In the genomic region with DNA sequence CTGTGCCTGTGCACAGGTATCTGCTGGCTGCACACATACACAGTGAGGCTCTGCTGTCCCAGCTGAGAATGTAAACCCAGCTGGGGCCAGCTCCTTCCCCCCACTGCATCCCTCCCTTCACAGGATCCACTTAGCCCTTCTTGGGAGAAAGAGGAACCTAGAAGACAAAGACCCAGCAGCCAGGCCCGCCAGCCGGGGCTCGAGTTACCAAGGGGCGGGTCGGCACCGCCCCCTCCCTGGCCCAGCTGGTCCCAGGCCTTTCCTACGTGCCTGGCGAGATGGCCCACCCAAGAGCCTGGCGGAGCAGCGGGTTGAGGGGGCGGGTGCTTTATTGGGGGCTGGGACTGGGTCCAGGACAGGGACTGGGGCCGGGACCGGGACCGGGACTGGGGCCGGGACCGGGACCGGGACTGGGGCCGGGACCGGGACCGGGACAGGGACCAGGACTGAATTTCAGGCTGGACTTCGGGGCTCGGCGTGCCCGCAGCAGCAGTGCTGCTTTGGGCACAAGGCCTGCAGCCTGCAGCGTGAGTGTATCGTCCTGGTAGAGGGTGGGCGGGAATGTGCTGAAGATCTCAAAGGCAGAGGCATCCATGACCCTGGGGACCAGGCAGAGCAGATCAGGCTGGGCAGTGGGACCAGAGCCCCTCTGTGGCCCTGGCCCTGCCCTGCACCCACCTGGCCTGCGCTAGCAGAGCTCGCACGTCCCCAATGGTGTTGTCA, we compare ENCODE assay signal across 10 cellular contexts. TPM values are rescaled to one million over a fixed set of nuclear protein-coding genes. Genes with fewer than 3 reads are reported as not detected.
A peak's percentile ranks its signal among the peaks of the same experiment; 100 is the strongest.
DNase-seq lines count a peak whose midpoint lies in the region; ATAC-seq and TF ChIP-seq lines count a peak whose summit lies in the region.
"Had no signal": no experiment of that assay in that cellular context is flagged by ENCODE, and none has a peak within 500 bp of the region (broad histone marks: within the 10 kb centered on the region; RNA-seq: fewer than 3 reads in every experiment).

No MANE protein-coding gene starts in this region.

- H3K27ac Mint-ChIP-seq in activated CD8-positive, alpha-beta T cell treated with anti-CD3 and anti-CD28 coated beads for 36 hours: peak overlapping the region; percentile 99

- intact Hi-C loops in activated CD8-positive, alpha-beta T cell treated with anti-CD3 and anti-CD28 coated beads for 36 hours (cut with micrococcal nuclease): no loop called here

- TF ChIP-seq POLR2A in tibial nerve (IDR thresholded peaks at IDR 0.05): no peak

- H3K36me3 ChIP-seq in iPS-20b (ENCODE audit: insufficient read depth, low read depth, low read length) (peaks cover 15% of the 10 kb centered on the region), tibial nerve (peaks cover 0 to 12% (median 0%) of the 10 kb centered on the region in 3 donors)

- no peaks in the 10 kb centered on the region for H3K27me3 Mint-ChIP-seq in activated CD8-positive, alpha-beta T cell treated with anti-CD3 and anti-CD28 coated beads for 36 hours

- H3K9me3 Mint-ChIP-seq in activated CD8-positive, alpha-beta T cell treated with anti-CD3 and anti-CD28 coated beads for 36 hours: no peaks in the 10 kb centered on the region

- H3K4me1 ChIP-seq in iPS-20b (ENCODE audit: insufficient read depth, low read length): peaks cover 9% of the 10 kb centered on the region
- H3K4me1 ChIP-seq in tibial nerve: peaks cover 0 to 85% (median 58%) of the 10 kb centered on the region in 4 donors
- H3K4me1 ChIP-seq: parathyroid adenoma had no signal

- peaks cover 82% of the 10 kb centered on the region for H3K4me1 Mint-ChIP-seq in activated CD8-positive, alpha-beta T cell treated with anti-CD3 and anti-CD28 coated beads for 36 hours (ENCODE audit: low read depth)

- H3K27me3 ChIP-seq in iPS-20b (ENCODE audit: insufficient read depth, low read length): no peaks in the 10 kb centered on the region
- no peaks in the 10 kb centered on the region for H3K27me3 ChIP-seq in tibial nerve

- no peak overlapping the region for H3K27ac ChIP-seq in iPS-20b (ENCODE audit: low read length)
- peak overlapping the region in 3 of 4 donors; percentile 96 to 99 (median 97) for H3K27ac ChIP-seq in tibial nerve
- H3K27ac ChIP-seq: HL-60, parathyroid adenoma had no signal

- WGBS in tibial nerve, 2 donors: 55 to 57% methylated on average over 12 to 24 of the region's 30 CpGs

- H3K36me3 Mint-ChIP-seq in activated CD8-positive, alpha-beta T cell treated with anti-CD3 and anti-CD28 coated beads for 36 hours (ENCODE audit: low read depth): peaks cover 80% of the 10 kb centered on the region

- peak overlapping the region; percentile 3; the same call in 1 of the 2 replicates for H3K4me3 ChIP-seq in iPS-20b (ENCODE audit: low read length)
- no peak overlapping the region for H3K4me3 ChIP-seq in tibial nerve

- ATAC-seq in activated CD8-positive, alpha-beta T cell treated with anti-CD3 and anti-CD28 coated beads for 36 hours: no peak

- POLR2A ChIA-PET in activated CD8-positive, alpha-beta T cell treated with anti-CD3 and anti-CD28 coated beads for 36 hours (lab: Charles Lee): interaction anchor here (1.1 to 19.5 kb wide), 2 partner anchors 9 to 36 kb away, joined by 3 to 284 read pairs; partner anchors contain the start of gene CD52

- CTCF ChIA-PET in activated CD8-positive, alpha-beta T cell treated with anti-CD3 and anti-CD28 coated beads for 36 hours (lab: Charles Lee): interaction anchor here (8.9 kb wide), 1 partner anchor 39 kb away, joined by 282 read pairs; the partner anchor contains the start of gene CD52

- H3K9me3 ChIP-seq in iPS-20b (ENCODE audit: insufficient read depth, low read depth, low read length): no peaks in the 10 kb centered on the region
- H3K9me3 ChIP-seq in tibial nerve: no peaks in the 10 kb centered on the region

- no peak for TF ChIP-seq EP300 in tibial nerve (IDR thresholded peaks at IDR 0.05)

- H3K4me3 Mint-ChIP-seq in activated CD8-positive, alpha-beta T cell treated with anti-CD3 and anti-CD28 coated beads for 36 hours: peak overlapping the region; percentile 88

- TF ChIP-seq CTCF in activated CD8-positive, alpha-beta T cell treated with anti-CD3 and anti-CD28 coated beads for 36 hours (IDR thresholded peaks at IDR 0.05): no peak
- TF ChIP-seq CTCF in tibial nerve (IDR thresholded peaks at IDR 0.05): no peak

- no peak overlapping the region for H3K9ac ChIP-seq in iPS-20b (ENCODE audit: low read depth, low read length)
- H3K9ac ChIP-seq: parathyroid adenoma had no signal

- peak; percentile 45 for DNase-seq in activated T-cell treated with anti-CD3 and anti-CD28 coated beads, Interleukin-2, amount 50 U/mL, for 1 hour
- DNase-seq in activated T-cell treated with anti-CD3 and anti-CD28 coated beads for 4 hours (no peak), tibial nerve (ENCODE audit: low spot score in 2 of 2) (no peak), KG1 (lab: John Stamatoyannopoulos, UW) (no peak), NCI-H1694 (lab: John Stamatoyannopoulos, UW) (no peak)
- DNase-seq in activated CD8-positive, alpha-beta T cell treated with anti-CD3 and anti-CD28 coated beads for 36 hours: peak; percentile 18
- no peak for DNase-seq in activated CD4-positive, alpha-beta T cell treated with anti-CD3 and anti-CD28 coated beads for 1 hour

RNA-seq across cellular contexts. Expression of gene SH3BGRL3, which starts 2.2 kb away (rescaled TPM):
- total RNA-seq in activated CD8-positive, alpha-beta T cell treated with anti-CD3 and anti-CD28 coated beads for 36 hours: 100 to 1,000 TPM; 309 to 316 TPM
- total RNA-seq in tibial nerve: 10 to 100 TPM; 49.6 to 97.2 (median 56.0) TPM

RNA-seq across cellular contexts. Expression of gene UBXN11, which starts 24.3 kb away (rescaled TPM):
- total RNA-seq in activated CD8-positive, alpha-beta T cell treated with anti-CD3 and anti-CD28 coated beads for 36 hours: 10 to 100 TPM; 24.9 to 26.0 TPM
- total RNA-seq in tibial nerve: 10 to 100 TPM; 13.8 to 48.3 (median 19.7) TPM

RNA-seq across cellular contexts. Expression of gene CD52, which starts 35.6 kb away (rescaled TPM):
- 100 to 1,000 TPM; 324 to 344 TPM for total RNA-seq in activated CD8-positive, alpha-beta T cell treated with anti-CD3 and anti-CD28 coated beads for 36 hours
- total RNA-seq in tibial nerve: 1 to 10 TPM in 1 of 4 donors, not detected in 3; 4.8 TPM

RNA-seq across cellular contexts. Expression of gene CEP85, which starts 48.1 kb away (rescaled TPM):
- 10 to 100 TPM; 32.8 to 33.7 TPM for total RNA-seq in activated CD8-positive, alpha-beta T cell treated with anti-CD3 and anti-CD28 coated beads for 36 hours
- total RNA-seq in tibial nerve: 10 to 100 TPM; 14.9 to 23.7 (median 20.0) TPM

Comparison
In these comparisons a context has a peak if more than half of its experiments do, and no peak if none do; other contexts are left out.
1. DNase-seq: peak in activated T-cell treated with anti-CD3 and anti-CD28 coated beads, Interleukin-2, amount 50 U/mL, for 1 hour (single experiment) and activated CD8-positive, alpha-beta T cell treated with anti-CD3 and anti-CD28 coated beads for 36 hours (single experiment); none in activated T-cell treated with anti-CD3 and anti-CD28 coated beads for 4 hours (single experiment), tibial nerve (0 of 2), KG1 (single experiment), NCI-H1694 (single experiment) and activated CD4-positive, alpha-beta T cell treated with anti-CD3 and anti-CD28 coated beads for 1 hour (single experiment).
2. RNA of gene CD52, which starts 35.6 kb away (total RNA-seq): 324 to 344 TPM in activated CD8-positive, alpha-beta T cell treated with anti-CD3 and anti-CD28 coated beads for 36 hours; 4.8 TPM in tibial nerve; every median in the first group is over 10 times any median in the second.